8 cellular contexts compared by ENCODE assay signal in the genomic region with DNA sequence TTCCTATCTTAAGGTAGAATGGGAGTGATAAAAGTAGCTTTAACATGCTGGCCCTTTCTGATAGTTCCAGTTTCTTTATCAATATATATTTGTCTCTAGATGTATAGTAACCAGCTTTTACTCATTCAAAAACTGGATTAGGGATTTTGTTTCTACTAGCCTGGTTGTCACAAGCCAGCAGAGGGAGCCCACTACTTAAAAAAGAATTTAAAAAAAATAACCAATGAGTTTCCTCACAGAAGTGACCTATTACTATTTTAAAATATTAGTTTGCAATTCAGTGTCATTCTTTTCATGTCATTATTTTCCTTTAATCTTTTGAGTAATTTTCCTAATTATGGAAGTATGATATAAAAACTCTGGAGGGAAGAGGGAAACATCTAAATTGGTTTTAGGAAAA.
A peak's percentile ranks its signal among the peaks of the same experiment; 100 is the strongest.
DNase-seq lines count a peak whose midpoint lies in the region; ATAC-seq and TF ChIP-seq lines count a peak whose summit lies in the region.

No MANE protein-coding gene starts in this region.

- ATAC-seq in GM19351 (IDR thresholded peaks at IDR 0.05; ENCODE audit: unreplicated experiment) (peak; percentile 56), HG03521 (IDR thresholded peaks at IDR 0.05; ENCODE audit: unreplicated experiment) (no peak)

- TF ChIP-seq POLR2A in sigmoid colon (IDR thresholded peaks at IDR 0.05), result no peak

- TF ChIP-seq EP300 in sigmoid colon (IDR thresholded peaks at IDR 0.05), result no peak

- TF ChIP-seq CTCF in cardiac fibroblast (IDR thresholded peaks at IDR 0.05; ENCODE audit: low read depth, low read length) (peak; percentile 68), sigmoid colon (IDR thresholded peaks at IDR 0.05) (peak in 2 of 4 experiments; percentile 20 to 45)

- peaks cover 0 to 18% (median 2%) of the 10 kb centered on the region in 4 donors for H3K36me3 ChIP-seq in sigmoid colon

- H3K27ac ChIP-seq in sigmoid colon, result no peak overlapping the region

- H3K4me3 ChIP-seq in cardiac fibroblast (replicated peaks in 1 of 2; ENCODE audit: low read depth in 2 of 2, low read length in 2 of 2), result no peak overlapping the region
- no peak overlapping the region for H3K4me3 ChIP-seq in sigmoid colon

- DNase-seq in COR-L47 (lab: John Stamatoyannopoulos, UW), result peak; percentile 11
- peak; percentile 42 for DNase-seq in NCI-H748 (lab: John Stamatoyannopoulos, UW; ENCODE audit: unreplicated experiment)
- peak; percentile 62 to 67 for DNase-seq in cardiac fibroblast (ENCODE audit: low read depth in 2 of 2)
- peak; percentile 50 for DNase-seq in medulla oblongata (ENCODE audit: extremely low spot score)
- DNase-seq in sigmoid colon, result no peak
- no peak for DNase-seq in NCI-H1048 (lab: John Stamatoyannopoulos, UW)

- H3K27me3 ChIP-seq in sigmoid colon, result no peaks in the 10 kb centered on the region

- intact Hi-C loops in sigmoid colon (cut with DNase I), result no loop called here

- no peaks in the 10 kb centered on the region for H3K4me1 ChIP-seq in sigmoid colon

- H3K9me3 ChIP-seq in sigmoid colon, result no peaks in the 10 kb centered on the region

Comparison
In these comparisons a context has a peak if more than half of its experiments do, and no peak if none do; other contexts are left out.
1. DNase-seq: peak in COR-L47 (single experiment), NCI-H748 (single experiment), cardiac fibroblast (2 of 2) and medulla oblongata (single experiment); none in sigmoid colon (single experiment) and NCI-H1048 (single experiment).